In the genomic region with DNA sequence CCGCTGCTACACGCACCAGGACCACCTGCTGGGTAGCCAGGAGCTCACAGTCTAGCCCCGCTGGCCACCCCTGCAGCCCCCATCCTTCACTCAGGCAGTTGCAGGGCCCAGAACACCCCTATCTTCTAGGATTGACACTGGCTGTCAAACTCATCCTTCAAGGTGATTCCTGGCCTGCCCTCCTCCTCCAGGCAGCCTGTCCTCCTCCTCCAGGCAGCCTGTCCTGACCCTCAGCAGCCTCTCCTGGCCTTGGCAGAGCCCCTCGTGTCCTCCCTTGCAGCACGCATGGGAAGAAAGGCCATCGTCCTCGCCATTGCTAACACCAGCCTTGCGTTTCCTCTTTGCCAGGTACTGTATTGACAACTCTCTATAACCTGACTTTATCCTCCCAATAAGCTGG, we compare ENCODE assay signal across 17 cellular contexts. TPM values are rescaled to one million over a fixed set of nuclear protein-coding genes. Genes with fewer than 3 reads are reported as not detected.
"Had no signal": no experiment of that assay in that cellular context is flagged by ENCODE, and none has a peak within 500 bp of the region (broad histone marks: within the 10 kb centered on the region; RNA-seq: fewer than 3 reads in every experiment).

No MANE protein-coding gene starts in this region.

- DNase-seq: aorta; cortex of kidney; effector CD4-positive, alpha-beta T cell; foreskin melanocyte; head of caudate nucleus; naive thymus-derived CD8-positive, alpha-beta T cell; nucleus accumbens; stimulated activated CD4-positive, alpha-beta T cell treated with anti-CD3 and anti-CD28 coated beads, Interleukin-4, amount 100 ng/mL, for 1 hour; stimulated activated naive CD4-positive, alpha-beta T cell treated with Interleukin-2 at 50 U/mL for 16 hours had no signal

- ATAC-seq: naive thymus-derived CD8-positive, alpha-beta T cell had no signal

- FAIRE-seq: islet of Langerhans had no signal

- H3K27ac ChIP-seq: right atrium auricular region had no signal

- H3K4me3 Mint-ChIP-seq: activated T-helper 1 cell treated with anti-CD3 and anti-CD28 coated beads, Interleukin-12 subunit alpha, Interleukin-12 subunit beta, Interleukin-2, Interleukin-4 antibody, amounts not matched to agents 30 ng/mL and 10 ng/mL and 1 ng/mL, durations not matched to agents 14 hours and 24 hours and 36 hours; naive thymus-derived CD8-positive, alpha-beta T cell had no signal

- H3K4me3 ChIP-seq: lung, right atrium auricular region, transverse colon had no signal

- H3K9me3 ChIP-seq: transverse colon had no signal

- H3K9me3 Mint-ChIP-seq: activated T-helper 1 cell treated with anti-CD3 and anti-CD28 coated beads, Interleukin-12 subunit alpha, Interleukin-12 subunit beta, Interleukin-2, Interleukin-4 antibody, amounts not matched to agents 30 ng/mL and 10 ng/mL and 1 ng/mL, durations not matched to agents 14 hours and 24 hours and 36 hours had no signal

- H3K36me3 ChIP-seq: right atrium auricular region, transverse colon had no signal

- H3K27ac Mint-ChIP-seq: activated T-helper 1 cell treated with anti-CD3 and anti-CD28 coated beads, Interleukin-12 subunit alpha, Interleukin-12 subunit beta, Interleukin-2, Interleukin-4 antibody, amounts not matched to agents 30 ng/mL and 10 ng/mL and 1 ng/mL, durations not matched to agents 14 hours and 24 hours and 36 hours; progenitor cell of endocrine pancreas had no signal

RNA-seq across cellular contexts. Expression of a gene that starts 33.8 kb away (rescaled TPM):
- total RNA-seq: activated CD8-positive, alpha-beta memory T cell treated with anti-CD3 and anti-CD28 coated beads for 36 hours; activated T-helper 1 cell treated with anti-CD3 and anti-CD28 coated beads, Interleukin-12 subunit alpha, Interleukin-12 subunit beta, Interleukin-2, Interleukin-4 antibody, amounts not matched to agents 30 ng/mL and 10 ng/mL and 1 ng/mL, durations not matched to agents 14 hours and 24 hours and 36 hours; fibroblast of lung had no signal
- polyA plus RNA-seq: fibroblast of lung had no signal
